9 cellular contexts compared by ENCODE assay signal in the genomic region with DNA sequence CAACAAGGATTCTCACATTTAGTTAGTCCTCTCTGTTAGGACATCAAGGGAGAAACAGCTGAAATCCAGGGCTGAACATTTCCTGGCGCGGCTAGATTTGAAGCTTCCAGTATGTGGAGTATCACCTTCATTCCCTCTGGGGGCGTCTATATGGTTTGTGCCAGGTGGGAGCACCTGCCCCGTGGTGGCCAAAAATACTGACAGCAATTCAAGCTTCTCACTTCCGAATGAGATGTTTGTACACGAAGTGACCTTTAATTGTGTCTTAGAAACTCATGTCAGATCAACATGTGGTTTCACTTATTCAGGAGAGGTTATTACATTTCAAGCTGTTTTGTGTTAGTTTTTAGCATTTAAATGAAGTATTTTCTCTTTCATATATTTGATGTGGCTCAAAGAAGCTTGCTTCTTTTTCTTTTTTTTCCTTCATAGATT.
DNase-seq lines count a peak whose midpoint lies in the region; ATAC-seq, FAIRE-seq and TF ChIP-seq lines count a peak whose summit lies in the region.
"Had no signal": no experiment of that assay in that cellular context is flagged by ENCODE, and none has a peak within 500 bp of the region (broad histone marks: within the 10 kb centered on the region; RNA-seq: fewer than 3 reads in every experiment).

No MANE protein-coding gene starts in this region.

- H3K27me3 Mint-ChIP-seq in T-helper 17 cell (no peaks in the 10 kb centered on the region), Calu3 (ENCODE audit: unreplicated experiment) (no peaks in the 10 kb centered on the region)

- H3K9me3 Mint-ChIP-seq in Calu3 (ENCODE audit: low read depth, unreplicated experiment), result no peaks in the 10 kb centered on the region

- no peak overlapping the region for H3K27ac ChIP-seq in kidney (ENCODE audit: low read depth in 2 of 2, low read length in 2 of 2)
- H3K27ac ChIP-seq: cardiac muscle cell had no signal

- CTCF ChIA-PET in Calu3 (lab: Charles Lee), result no interaction called here

- H3K4me3 Mint-ChIP-seq in T-helper 17 cell (peak overlapping the region; percentile 88), Calu3 (ENCODE audit: low read depth, unreplicated experiment) (no peak overlapping the region)

- intact Hi-C loops in left ventricle myocardium superior (cut with micrococcal nuclease) (no loop called here), kidney (cut with DNase I) (no loop called here), Calu3 (cut with micrococcal nuclease; ENCODE audit: unreplicated experiment) (loop anchor here (2.0 kb wide), 1 partner anchor 18 kb away; no protein-coding TSS in a partner anchor)

- ATAC-seq in GM21390 (IDR thresholded peaks at IDR 0.05; ENCODE audit: unreplicated experiment) (peak; percentile 39), T-helper 17 cell (peak; percentile 34), left ventricle myocardium superior (peak; percentile 45), GM18511 (IDR thresholded peaks at IDR 0.05; ENCODE audit: unreplicated experiment) (no peak)
- peak; percentile 35 for ATAC-seq in stimulated activated naive CD8-positive, alpha-beta T cell treated with anti-CD3 and anti-CD28 coated beads, Interleukin-15, Interleukin-2, amounts not matched to agents 100 U/mL and 50 U/mL, for 24 hours

- H3K9me3 ChIP-seq in T-helper 17 cell (ENCODE audit: control insufficient read depth, low read length, poor library complexity, severe bottlenecking) (no peaks in the 10 kb centered on the region), kidney (ENCODE audit: control insufficient read depth in 1 of 2, low read length in 2 of 2) (no peaks in the 10 kb centered on the region)

- H3K36me3 Mint-ChIP-seq in T-helper 17 cell (ENCODE audit: low read depth), result no peaks in the 10 kb centered on the region
- H3K36me3 Mint-ChIP-seq in Calu3 (ENCODE audit: insufficient read depth, unreplicated experiment), result peaks cover 10% of the 10 kb centered on the region

- DNase-seq in T-helper 17 cell (no peak), left ventricle myocardium superior (no peak), kidney (no peak), SHP77 treated with DMSO at 0.1 percent for 48 hours (lab: John Stamatoyannopoulos, UW) (no peak), Calu3 (no peak)
- DNase-seq in stimulated activated naive CD8-positive, alpha-beta T cell treated with anti-CD3 and anti-CD28 coated beads, Interleukin-15, Interleukin-2, amounts not matched to agents 100 U/mL and 50 U/mL, for 24 hours, result no peak

- no peak for FAIRE-seq in kidney (lab: Jason Lieb, UNC)

- H3K4me1 ChIP-seq in kidney (ENCODE audit: control insufficient read depth in 1 of 2, insufficient read depth in 1 of 2, low read depth in 1 of 2, low read length in 2 of 2), result peaks cover 0 to 2% of the 10 kb centered on the region in 2 donors

- peak overlapping the region in 1 of 2 donors; percentile 70 for H3K4me3 ChIP-seq in kidney (ENCODE audit: low read length in 2 of 2)
- H3K4me3 ChIP-seq: cardiac muscle cell had no signal

- peak overlapping the region; percentile 92 for H3K27ac Mint-ChIP-seq in T-helper 17 cell
- no peak overlapping the region for H3K27ac Mint-ChIP-seq in Calu3 (ENCODE audit: unreplicated experiment)

- peaks cover 34% of the 10 kb centered on the region for H3K4me1 Mint-ChIP-seq in T-helper 17 cell
- H3K4me1 Mint-ChIP-seq in Calu3 (ENCODE audit: low read depth, unreplicated experiment), result peaks cover 27% of the 10 kb centered on the region

- no TSS peak for BruUV-seq in Calu3 (replicated peaks; lab: Mats Ljungman, UMichigan)

- H3K36me3 ChIP-seq in kidney (ENCODE audit: control insufficient read depth in 1 of 2, insufficient read depth in 2 of 2, low read length in 2 of 2), result no peaks in the 10 kb centered on the region
- H3K36me3 ChIP-seq: cardiac muscle cell had no signal

- no peak for TF ChIP-seq CTCF in kidney (IDR thresholded peaks at IDR 0.05; ENCODE audit: borderline replicate concordance, extremely low read depth, insufficient read depth)
- TF ChIP-seq CTCF in Calu3 (IDR thresholded peaks at IDR 0.05; ENCODE audit: unreplicated experiment), result no peak

- no peak overlapping the region for H3K9ac ChIP-seq in kidney (ENCODE audit: low read length in 2 of 2)
